Comparison of ENCODE assay signal across 1 cellular context in the genomic region with DNA sequence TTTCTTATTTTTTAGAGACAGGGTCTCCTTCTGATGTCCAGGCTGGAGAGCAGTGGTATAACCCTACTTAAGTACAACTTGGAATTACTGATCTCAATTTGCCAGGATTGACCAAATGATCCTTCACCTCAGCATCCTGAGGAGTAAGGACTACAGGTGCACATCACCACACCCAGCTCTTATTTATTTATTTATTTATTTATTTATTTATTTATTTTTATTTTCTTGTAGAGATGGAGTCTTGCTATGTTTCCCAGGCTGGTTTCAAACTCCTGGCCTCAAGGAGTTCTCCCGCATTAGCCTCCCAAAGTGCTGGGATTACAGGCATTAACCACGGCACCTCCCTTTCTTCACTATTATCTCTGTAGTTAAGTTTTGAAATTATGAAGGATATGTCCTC.
TF ChIP-seq lines count a peak whose summit lies in the region.

No MANE protein-coding gene starts in this region.

TF ChIP-seq in HEK293, 187 proteins besides CTCF, POLR2A, EP300 and RAD21 (continued from another document):
- peak; percentile 61; the same call in 1 of the 2 replicates for TF ChIP-seq ZNF518A (tag by site-specific recombination; conservative IDR thresholded peaks at IDR 0.05; ENCODE audit: low read depth)
- no peak for TF ChIP-seq HOXD13 (CRISPR knock-in tag; IDR thresholded peaks at IDR 0.05; ENCODE audit: borderline replicate concordance)
- TF ChIP-seq ZBTB7A (tag by site-specific recombination; IDR thresholded peaks at IDR 0.05; ENCODE audit: low read depth): no peak
- TF ChIP-seq ZNF140 (tag by site-specific recombination; IDR thresholded peaks at IDR 0.05): peak; percentile 32; the same call in 1 of the 2 replicates
- no peak for TF ChIP-seq ZNF404 (tag by site-specific recombination; IDR thresholded peaks at IDR 0.05)
- TF ChIP-seq ZBTB17 (tag by site-specific recombination; IDR thresholded peaks at IDR 0.05): no peak
- TF ChIP-seq, protein P1, sequence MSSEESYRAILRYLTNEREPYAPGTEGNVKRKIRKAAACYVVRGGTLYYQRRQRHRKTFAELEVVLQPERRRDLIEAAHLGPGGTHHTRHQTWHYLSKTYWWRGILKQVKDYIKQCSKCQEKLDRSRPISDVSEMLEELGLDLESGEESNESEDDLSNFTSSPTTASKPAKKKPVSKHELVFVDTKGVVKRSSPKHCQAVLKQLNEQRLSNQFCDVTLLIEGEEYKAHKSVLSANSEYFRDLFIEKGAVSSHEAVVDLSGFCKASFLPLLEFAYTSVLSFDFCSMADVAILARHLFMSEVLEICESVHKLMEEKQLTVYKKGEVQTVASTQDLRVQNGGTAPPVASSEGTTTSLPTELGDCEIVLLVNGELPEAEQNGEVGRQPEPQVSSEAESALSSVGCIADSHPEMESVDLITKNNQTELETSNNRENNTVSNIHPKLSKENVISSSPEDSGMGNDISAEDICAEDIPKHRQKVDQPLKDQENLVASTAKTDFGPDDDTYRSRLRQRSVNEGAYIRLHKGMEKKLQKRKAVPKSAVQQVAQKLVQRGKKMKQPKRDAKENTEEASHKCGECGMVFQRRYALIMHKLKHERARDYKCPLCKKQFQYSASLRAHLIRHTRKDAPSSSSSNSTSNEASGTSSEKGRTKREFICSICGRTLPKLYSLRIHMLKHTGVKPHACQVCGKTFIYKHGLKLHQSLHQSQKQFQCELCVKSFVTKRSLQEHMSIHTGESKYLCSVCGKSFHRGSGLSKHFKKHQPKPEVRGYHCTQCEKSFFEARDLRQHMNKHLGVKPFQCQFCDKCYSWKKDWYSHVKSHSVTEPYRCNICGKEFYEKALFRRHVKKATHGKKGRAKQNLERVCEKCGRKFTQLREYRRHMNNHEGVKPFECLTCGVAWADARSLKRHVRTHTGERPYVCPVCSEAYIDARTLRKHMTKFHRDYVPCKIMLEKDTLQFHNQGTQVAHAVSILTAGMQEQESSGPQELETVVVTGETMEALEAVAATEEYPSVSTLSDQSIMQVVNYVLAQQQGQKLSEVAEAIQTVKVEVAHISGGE (tag by site-specific recombination; conservative IDR thresholded peaks at IDR 0.05; ENCODE audit: low read depth): peak; percentile 46; the same call in 1 of the 2 replicates
- TF ChIP-seq SCRT1 (tag by site-specific recombination; IDR thresholded peaks at IDR 0.05; ENCODE audit: borderline replicate concordance): no peak
- TF ChIP-seq, protein P2, sequence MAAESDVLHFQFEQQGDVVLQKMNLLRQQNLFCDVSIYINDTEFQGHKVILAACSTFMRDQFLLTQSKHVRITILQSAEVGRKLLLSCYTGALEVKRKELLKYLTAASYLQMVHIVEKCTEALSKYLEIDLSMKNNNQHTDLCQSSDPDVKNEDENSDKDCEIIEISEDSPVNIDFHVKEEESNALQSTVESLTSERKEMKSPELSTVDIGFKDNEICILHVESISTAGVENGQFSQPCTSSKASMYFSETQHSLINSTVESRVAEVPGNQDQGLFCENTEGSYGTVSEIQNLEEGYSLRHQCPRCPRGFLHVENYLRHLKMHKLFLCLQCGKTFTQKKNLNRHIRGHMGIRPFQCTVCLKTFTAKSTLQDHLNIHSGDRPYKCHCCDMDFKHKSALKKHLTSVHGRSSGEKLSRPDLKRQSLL (tag by site-specific recombination; IDR thresholded peaks at IDR 0.05): no peak
- peak; percentile 61; the same call in 1 of the 2 replicates for TF ChIP-seq ZNF394 (tag by site-specific recombination; IDR thresholded peaks at IDR 0.05; ENCODE audit: borderline replicate concordance)
- TF ChIP-seq, protein P3, sequence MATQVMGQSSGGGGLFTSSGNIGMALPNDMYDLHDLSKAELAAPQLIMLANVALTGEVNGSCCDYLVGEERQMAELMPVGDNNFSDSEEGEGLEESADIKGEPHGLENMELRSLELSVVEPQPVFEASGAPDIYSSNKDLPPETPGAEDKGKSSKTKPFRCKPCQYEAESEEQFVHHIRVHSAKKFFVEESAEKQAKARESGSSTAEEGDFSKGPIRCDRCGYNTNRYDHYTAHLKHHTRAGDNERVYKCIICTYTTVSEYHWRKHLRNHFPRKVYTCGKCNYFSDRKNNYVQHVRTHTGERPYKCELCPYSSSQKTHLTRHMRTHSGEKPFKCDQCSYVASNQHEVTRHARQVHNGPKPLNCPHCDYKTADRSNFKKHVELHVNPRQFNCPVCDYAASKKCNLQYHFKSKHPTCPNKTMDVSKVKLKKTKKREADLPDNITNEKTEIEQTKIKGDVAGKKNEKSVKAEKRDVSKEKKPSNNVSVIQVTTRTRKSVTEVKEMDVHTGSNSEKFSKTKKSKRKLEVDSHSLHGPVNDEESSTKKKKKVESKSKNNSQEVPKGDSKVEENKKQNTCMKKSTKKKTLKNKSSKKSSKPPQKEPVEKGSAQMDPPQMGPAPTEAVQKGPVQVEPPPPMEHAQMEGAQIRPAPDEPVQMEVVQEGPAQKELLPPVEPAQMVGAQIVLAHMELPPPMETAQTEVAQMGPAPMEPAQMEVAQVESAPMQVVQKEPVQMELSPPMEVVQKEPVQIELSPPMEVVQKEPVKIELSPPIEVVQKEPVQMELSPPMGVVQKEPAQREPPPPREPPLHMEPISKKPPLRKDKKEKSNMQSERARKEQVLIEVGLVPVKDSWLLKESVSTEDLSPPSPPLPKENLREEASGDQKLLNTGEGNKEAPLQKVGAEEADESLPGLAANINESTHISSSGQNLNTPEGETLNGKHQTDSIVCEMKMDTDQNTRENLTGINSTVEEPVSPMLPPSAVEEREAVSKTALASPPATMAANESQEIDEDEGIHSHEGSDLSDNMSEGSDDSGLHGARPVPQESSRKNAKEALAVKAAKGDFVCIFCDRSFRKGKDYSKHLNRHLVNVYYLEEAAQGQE (tag by site-specific recombination; IDR thresholded peaks at IDR 0.05): no peak
- no peak for TF ChIP-seq ZNF560 (tag by site-specific recombination; IDR thresholded peaks at IDR 0.05; ENCODE audit: borderline replicate concordance)
- TF ChIP-seq ZNF449 (tag by site-specific recombination; IDR thresholded peaks at IDR 0.05): no peak
- no peak for TF ChIP-seq ZNF561 (tag by site-specific recombination; IDR thresholded peaks at IDR 0.05; ENCODE audit: borderline replicate concordance)
- no peak for TF ChIP-seq ZNF776 (tag by site-specific recombination; IDR thresholded peaks at IDR 0.05; ENCODE audit: borderline replicate concordance)
- TF ChIP-seq ZNF623 (tag by site-specific recombination; IDR thresholded peaks at IDR 0.05): peak; percentile 42; the same call in 1 of the 2 replicates
- TF ChIP-seq SCRT2 (tag by site-specific recombination; IDR thresholded peaks at IDR 0.05): no peak
- TF ChIP-seq ZSCAN23 (tag by site-specific recombination; IDR thresholded peaks at IDR 0.05): no peak
- no peak for TF ChIP-seq ZNF626 (tag by site-specific recombination; IDR thresholded peaks at IDR 0.05)
- no peak for TF ChIP-seq ZNF548 (tag by site-specific recombination; IDR thresholded peaks at IDR 0.05)
TF ChIP-seq in HEK293: peak in this region for 9.
